Comparison of ENCODE assay signal across 1 cellular context in the genomic region with DNA sequence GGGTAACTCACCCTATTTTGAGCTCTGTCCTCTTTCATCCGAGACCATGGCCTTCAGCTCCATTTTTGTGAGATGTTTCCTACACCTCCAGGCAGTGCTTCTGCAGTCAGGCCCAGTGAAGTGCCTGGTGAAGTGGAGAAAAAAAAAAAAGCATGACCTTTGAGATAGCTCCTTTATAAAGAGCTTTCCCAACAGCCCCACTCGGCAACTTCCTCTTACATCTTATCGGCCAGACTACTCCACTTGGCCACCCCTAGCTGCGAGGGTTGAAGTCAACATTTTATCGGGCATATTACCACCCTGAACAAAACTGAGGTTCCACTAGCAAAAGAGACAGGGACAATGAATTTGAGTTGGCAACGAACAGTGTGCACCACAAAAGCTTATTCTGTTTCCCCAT.
TF ChIP-seq lines count a peak whose summit lies in the region.

No MANE protein-coding gene starts in this region.

TF ChIP-seq in IMR-90, 13 proteins besides CTCF, POLR2A, EP300 and RAD21 (continued from another document):
- no peak for TF ChIP-seq SMC3 (IDR thresholded peaks at IDR 0.05; ENCODE audit: low read depth, low read length)
- TF ChIP-seq MAZ (IDR thresholded peaks at IDR 0.05; ENCODE audit: borderline replicate concordance, low read depth, low read length) = no peak
- TF ChIP-seq RFX5 (IDR thresholded peaks at IDR 0.05; ENCODE audit: low read depth, low read length) = no peak
- no peak for TF ChIP-seq CHD1 (IDR thresholded peaks at IDR 0.05; ENCODE audit: low read depth, low read length)
- no peak for TF ChIP-seq CEBPB (IDR thresholded peaks at IDR 0.05; ENCODE audit: low read depth, low read length)
